In the genomic region with DNA sequence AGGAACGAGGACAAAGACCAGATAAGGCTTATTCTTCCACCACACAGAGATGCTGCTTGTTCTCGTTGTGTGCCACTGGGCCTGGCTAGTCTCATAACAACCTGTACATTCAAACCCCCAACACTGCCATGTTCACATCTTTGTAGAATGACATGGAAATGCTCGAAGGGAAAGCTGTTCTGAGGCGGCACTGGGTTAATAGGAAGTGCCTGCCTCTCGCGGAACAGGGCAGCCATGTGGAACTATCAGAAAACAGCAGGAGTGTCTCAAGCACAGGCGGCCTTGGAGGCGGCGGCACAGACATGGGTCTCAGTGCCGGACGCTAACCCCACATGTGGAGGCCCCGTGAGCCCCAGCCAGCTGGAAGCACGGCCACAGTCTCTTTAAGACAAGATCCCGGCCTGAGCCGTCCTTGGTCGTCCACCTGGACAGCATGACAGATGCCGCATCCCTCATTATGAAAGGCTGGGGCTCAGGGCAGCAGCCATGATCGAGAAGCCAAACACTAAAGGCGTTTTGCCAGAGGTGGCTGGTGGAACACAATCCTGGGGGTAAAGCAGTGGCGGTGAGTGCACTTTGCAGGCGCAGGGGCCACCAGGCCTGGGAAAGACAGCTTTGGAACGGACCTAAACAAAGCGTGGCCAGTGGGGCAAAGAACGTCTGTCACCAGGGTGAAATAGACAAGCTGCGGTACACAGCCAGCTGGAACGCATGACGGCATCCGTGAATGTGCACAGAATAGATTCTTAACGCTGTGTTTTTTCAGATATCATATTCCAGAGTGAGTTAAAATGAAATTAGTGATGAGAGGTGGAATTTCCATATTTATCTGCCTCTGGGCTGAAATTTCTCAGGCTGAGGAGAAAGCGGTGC, we compare ENCODE assay signal across 1 cellular context.
TF ChIP-seq lines count a peak whose summit lies in the region.

No MANE protein-coding gene starts in this region.

TF ChIP-seq in SK-N-SH, 30 proteins besides CTCF, POLR2A, EP300 and RAD21:
- TF ChIP-seq REST (IDR thresholded peaks at IDR 0.05; ENCODE audit: low read depth, low read length), result no peak
- TF ChIP-seq IRF3 (IDR thresholded peaks at IDR 0.05; ENCODE audit: low read depth, low read length), result no peak
- TF ChIP-seq, protein P1, sequence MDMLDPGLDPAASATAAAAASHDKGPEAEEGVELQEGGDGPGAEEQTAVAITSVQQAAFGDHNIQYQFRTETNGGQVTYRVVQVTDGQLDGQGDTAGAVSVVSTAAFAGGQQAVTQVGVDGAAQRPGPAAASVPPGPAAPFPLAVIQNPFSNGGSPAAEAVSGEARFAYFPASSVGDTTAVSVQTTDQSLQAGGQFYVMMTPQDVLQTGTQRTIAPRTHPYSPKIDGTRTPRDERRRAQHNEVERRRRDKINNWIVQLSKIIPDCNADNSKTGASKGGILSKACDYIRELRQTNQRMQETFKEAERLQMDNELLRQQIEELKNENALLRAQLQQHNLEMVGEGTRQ (IDR thresholded peaks at IDR 0.05; ENCODE audit: borderline replicate concordance, low read depth, low read length), result no peak
- TF ChIP-seq FOXJ3 (CRISPR knock-in tag; IDR thresholded peaks at IDR 0.05), result no peak; the same call in 1 of the 2 replicates
- no peak for TF ChIP-seq POLR2AphosphoS5 (IDR thresholded peaks at IDR 0.05; ENCODE audit: low read depth, low read length)
- no peak for TF ChIP-seq TCF12 (IDR thresholded peaks at IDR 0.05)
- peak; percentile 50; the same call in 1 of the 2 replicates for TF ChIP-seq MXI1 (IDR thresholded peaks at IDR 0.05; ENCODE audit: low read depth, low read length)
- TF ChIP-seq, protein P2, sequence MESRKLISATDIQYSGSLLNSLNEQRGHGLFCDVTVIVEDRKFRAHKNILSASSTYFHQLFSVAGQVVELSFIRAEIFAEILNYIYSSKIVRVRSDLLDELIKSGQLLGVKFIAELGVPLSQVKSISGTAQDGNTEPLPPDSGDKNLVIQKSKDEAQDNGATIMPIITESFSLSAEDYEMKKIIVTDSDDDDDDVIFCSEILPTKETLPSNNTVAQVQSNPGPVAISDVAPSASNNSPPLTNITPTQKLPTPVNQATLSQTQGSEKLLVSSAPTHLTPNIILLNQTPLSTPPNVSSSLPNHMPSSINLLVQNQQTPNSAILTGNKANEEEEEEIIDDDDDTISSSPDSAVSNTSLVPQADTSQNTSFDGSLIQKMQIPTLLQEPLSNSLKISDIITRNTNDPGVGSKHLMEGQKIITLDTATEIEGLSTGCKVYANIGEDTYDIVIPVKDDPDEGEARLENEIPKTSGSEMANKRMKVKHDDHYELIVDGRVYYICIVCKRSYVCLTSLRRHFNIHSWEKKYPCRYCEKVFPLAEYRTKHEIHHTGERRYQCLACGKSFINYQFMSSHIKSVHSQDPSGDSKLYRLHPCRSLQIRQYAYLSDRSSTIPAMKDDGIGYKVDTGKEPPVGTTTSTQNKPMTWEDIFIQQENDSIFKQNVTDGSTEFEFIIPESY (IDR thresholded peaks at IDR 0.05; ENCODE audit: borderline replicate concordance, low read depth), result no peak
- no peak for TF ChIP-seq SMC3 (IDR thresholded peaks at IDR 0.05; ENCODE audit: low read depth, low read length)
- TF ChIP-seq TEAD4 (IDR thresholded peaks at IDR 0.05; ENCODE audit: borderline replicate concordance, insufficient read depth), result no peak
- no peak for TF ChIP-seq FOXM1 (IDR thresholded peaks at IDR 0.05; ENCODE audit: low read depth)
- no peak for TF ChIP-seq YY1 (IDR thresholded peaks at IDR 0.05; ENCODE audit: low read depth)
- no peak for TF ChIP-seq FOSL2 (IDR thresholded peaks at IDR 0.05; ENCODE audit: borderline replicate concordance, low read depth)
- no peak for TF ChIP-seq NRF1 (IDR thresholded peaks at IDR 0.05; ENCODE audit: low read depth, low read length)
- no peak for TF ChIP-seq MAX (IDR thresholded peaks at IDR 0.05; ENCODE audit: low read depth)
- TF ChIP-seq RCOR1 (IDR thresholded peaks at IDR 0.05; ENCODE audit: low read length), result peak; percentile 79
- TF ChIP-seq TAF1 (IDR thresholded peaks at IDR 0.05; ENCODE audit: borderline replicate concordance, low read depth, low read length), result no peak
- TF ChIP-seq EZH2phosphoT487 (IDR thresholded peaks at IDR 0.05; ENCODE audit: borderline replicate concordance, low read depth), result no peak
- TF ChIP-seq CHD2 (IDR thresholded peaks at IDR 0.05; ENCODE audit: low read length, partially characterized antibody), result peak; percentile 48
- TF ChIP-seq JUND (IDR thresholded peaks at IDR 0.05), result no peak
